8 cellular contexts compared by ENCODE assay signal in genomic region chr16:87156195-87156594, GRCh38.
"Had no signal": no experiment of that assay in that cellular context is flagged by ENCODE, and none has a peak within 500 bp of the region (broad histone marks: within the 10 kb centered on the region; RNA-seq: fewer than 3 reads in every experiment).

No MANE protein-coding gene starts in this region.

- H3K27ac ChIP-seq: GM23248, HL-60 had no signal

- H2AFZ ChIP-seq: GM23248 had no signal

- ATAC-seq: K562 had no signal

- H3K9ac ChIP-seq: GM23248 had no signal

- H3K4me3 ChIP-seq: GM23248, K562 had no signal

- DNase-seq: GM23248, GOT3, H7, HCEC 1CT, IMR-90, KG1 had no signal
